In genomic region chr2:69714024-69714423, GRCh38 we compare ENCODE assay signal across 10 cellular contexts.
"Had no signal": no experiment of that assay in that cellular context is flagged by ENCODE, and none has a peak within 500 bp of the region (broad histone marks: within the 10 kb centered on the region; RNA-seq: fewer than 3 reads in every experiment).

No MANE protein-coding gene starts in this region.

- H3K36me3 ChIP-seq: brain microvascular endothelial cell had no signal

- DNase-seq: NCI-H1436 treated with DMSO at 0.1 percent for 48 hours had no signal

- H3K27me3 ChIP-seq: brain microvascular endothelial cell had no signal

- H3K27ac ChIP-seq: brain microvascular endothelial cell, RWPE1 had no signal

- H3K27me3 Mint-ChIP-seq: activated CD4-positive, alpha-beta T cell treated with anti-CD3 and anti-CD28 coated beads, Interleukin-2, amount 10 ng/mL, durations not matched to agents 24 days and 14 days; activated CD8-positive, alpha-beta T cell treated with anti-CD3 and anti-CD28 coated beads for 36 hours; activated naive CD8-positive, alpha-beta T cell treated with anti-CD3 and anti-CD28 coated beads for 36 hours; activated T-helper 17 cell treated with anti-CD3 and anti-CD28 coated beads, Interleukin-2, amount 50 U/mL, for 72 hours; central memory CD8-positive, alpha-beta T cell had no signal

- H3K4me3 Mint-ChIP-seq: activated CD4-positive, alpha-beta T cell treated with anti-CD3 and anti-CD28 coated beads, Interleukin-2, amount 10 ng/mL, durations not matched to agents 24 days and 14 days; activated CD8-positive, alpha-beta T cell treated with anti-CD3 and anti-CD28 coated beads for 36 hours; activated naive CD8-positive, alpha-beta T cell treated with anti-CD3 and anti-CD28 coated beads for 36 hours; central memory CD8-positive, alpha-beta T cell had no signal

- H3K9me3 Mint-ChIP-seq: activated CD4-positive, alpha-beta T cell treated with anti-CD3 and anti-CD28 coated beads, Interleukin-2, amount 10 ng/mL, durations not matched to agents 24 days and 14 days; activated T-cell treated with anti-CD3 and anti-CD28 coated beads, Interleukin-2, amount 50 U/mL, for 72 hours; activated T-helper 17 cell treated with anti-CD3 and anti-CD28 coated beads, Interleukin-2, amount 50 U/mL, for 72 hours; central memory CD8-positive, alpha-beta T cell had no signal

- FAIRE-seq: RCC 7860 had no signal

- H3K36me3 Mint-ChIP-seq: activated naive CD8-positive, alpha-beta T cell treated with anti-CD3 and anti-CD28 coated beads for 36 hours had no signal

- H3K27ac Mint-ChIP-seq: activated CD4-positive, alpha-beta T cell treated with anti-CD3 and anti-CD28 coated beads, Interleukin-2, amount 10 ng/mL, durations not matched to agents 24 days and 14 days; activated CD8-positive, alpha-beta T cell treated with anti-CD3 and anti-CD28 coated beads for 36 hours; activated T-cell treated with anti-CD3 and anti-CD28 coated beads, Interleukin-2, amount 50 U/mL, for 72 hours had no signal
